9 cellular contexts compared by ENCODE assay signal in the genomic region with DNA sequence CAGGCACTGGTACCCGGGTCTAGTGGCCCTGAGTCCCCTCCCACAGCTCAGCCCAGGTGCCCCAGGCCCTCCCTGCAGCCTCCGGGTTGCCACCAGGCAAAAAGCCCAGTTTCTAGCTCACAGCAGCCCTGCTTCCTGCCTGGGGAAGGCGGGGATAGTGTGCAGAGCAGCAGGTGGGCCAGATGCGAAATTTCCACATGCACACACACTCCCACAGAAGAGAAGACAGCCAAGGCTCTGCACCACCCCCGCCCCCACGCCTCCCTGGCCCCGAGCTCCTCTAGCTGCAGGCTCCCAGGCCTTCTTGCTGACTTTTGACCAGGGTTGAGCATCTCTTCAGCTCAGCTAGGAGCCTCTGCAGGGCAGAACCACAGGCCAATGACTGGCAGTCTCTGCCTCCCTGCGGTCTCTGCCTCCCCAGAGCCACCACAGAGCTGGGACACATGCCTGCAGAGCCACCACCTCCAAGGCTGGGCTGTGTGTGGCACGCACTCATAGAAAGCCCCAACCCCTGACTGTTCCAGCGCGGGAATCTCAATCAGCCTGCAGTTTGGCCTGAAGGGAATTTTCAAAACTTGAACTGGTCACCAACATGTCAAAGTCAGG. TPM values are rescaled to one million over a fixed set of nuclear protein-coding genes. Genes with fewer than 3 reads are reported as not detected.
DNase-seq lines count a peak whose midpoint lies in the region; ATAC-seq and TF ChIP-seq lines count a peak whose summit lies in the region.
"Had no signal": no experiment of that assay in that cellular context is flagged by ENCODE, and none has a peak within 500 bp of the region (broad histone marks: within the 10 kb centered on the region; RNA-seq: fewer than 3 reads in every experiment).

No MANE protein-coding gene starts in this region.

- no peak overlapping the region for H3K4me3 Mint-ChIP-seq in activated CD4-positive, alpha-beta memory T cell treated with anti-CD3 and anti-CD28 coated beads, Interleukin-2, amount 10 ng/mL, durations not matched to agents 7 days and 5 days
- peak overlapping the region; percentile 46 to 68 (median 52) for H3K4me3 Mint-ChIP-seq in nephron

- H3K9me2 ChIP-seq in hepatocyte (replicated peaks; ENCODE audit: insufficient read depth) = no peaks in the 10 kb centered on the region

- no peaks in the 10 kb centered on the region for H3K36me3 ChIP-seq in hepatocyte (replicated peaks; ENCODE audit: insufficient read depth, low read depth)

- peak overlapping the region; percentile 26 for H3K27ac Mint-ChIP-seq in activated CD4-positive, alpha-beta memory T cell treated with anti-CD3 and anti-CD28 coated beads, Interleukin-2, amount 10 ng/mL, durations not matched to agents 7 days and 5 days
- H3K27ac Mint-ChIP-seq in nephron = peak overlapping the region; percentile 53 to 89 (median 82)

- peaks cover 28% of the 10 kb centered on the region for H3K36me3 Mint-ChIP-seq in activated CD4-positive, alpha-beta memory T cell treated with anti-CD3 and anti-CD28 coated beads, Interleukin-2, amount 10 ng/mL, durations not matched to agents 7 days and 5 days (ENCODE audit: low read depth)
- H3K36me3 Mint-ChIP-seq in nephron (ENCODE audit: low read depth) = peaks cover 29% of the 10 kb centered on the region

- no peaks in the 10 kb centered on the region for H3K27me3 ChIP-seq in hepatocyte

- POLR2A ChIA-PET in activated CD4-positive, alpha-beta memory T cell treated with anti-CD3 and anti-CD28 coated beads, Interleukin-2, amount 10 ng/mL, durations not matched to agents 7 days and 5 days (lab: Charles Lee) = no interaction called here

- ATAC-seq in HG02763 (IDR thresholded peaks at IDR 0.05; ENCODE audit: unreplicated experiment) (peak; percentile 44), HG02571 (IDR thresholded peaks at IDR 0.05; ENCODE audit: unreplicated experiment) (no peak)

- H3K79me2 ChIP-seq in hepatocyte = peaks cover 77% of the 10 kb centered on the region

- no peak overlapping the region for H3K4me2 ChIP-seq in hepatocyte

- no peaks in the 10 kb centered on the region for H3K27me3 Mint-ChIP-seq in activated CD4-positive, alpha-beta memory T cell treated with anti-CD3 and anti-CD28 coated beads, Interleukin-2, amount 10 ng/mL, durations not matched to agents 7 days and 5 days
- H3K27me3 Mint-ChIP-seq in nephron (ENCODE audit: low read depth) = peaks cover 4% of the 10 kb centered on the region

- no peak overlapping the region for H2AFZ ChIP-seq in hepatocyte

- H3K27ac ChIP-seq in hepatocyte = no peak overlapping the region

- CTCF ChIA-PET in activated CD4-positive, alpha-beta memory T cell treated with anti-CD3 and anti-CD28 coated beads, Interleukin-2, amount 10 ng/mL, durations not matched to agents 7 days and 5 days (lab: Charles Lee) = interaction anchor here (1.1 kb wide), 1 partner anchor 23 kb away, joined by 3 read pairs; no protein-coding TSS in a partner anchor

- H4K20me1 ChIP-seq in hepatocyte (ENCODE audit: insufficient read depth, poor library complexity, severe bottlenecking) = peaks cover 30% of the 10 kb centered on the region

- H3K4me3 ChIP-seq in hepatocyte = no peak overlapping the region
- H3K4me3 ChIP-seq: HAP-1 had no signal

- no peaks in the 10 kb centered on the region for H3K9me3 ChIP-seq in hepatocyte (ENCODE audit: low read depth)
- H3K9me3 ChIP-seq: HAP-1 had no signal

- TF ChIP-seq CTCF in GM10266 (IDR thresholded peaks at IDR 0.05; ENCODE audit: control insufficient read depth, insufficient read depth, low read depth, missing control alignments) = no peak
- no peak for TF ChIP-seq CTCF in nephron (IDR thresholded peaks at IDR 0.05; ENCODE audit: unreplicated experiment in 3 of 3)
- TF ChIP-seq CTCF in hepatocyte (IDR thresholded peaks at IDR 0.05; ENCODE audit: poor library complexity) = no peak

- peaks cover 17% of the 10 kb centered on the region for H3K4me1 ChIP-seq in hepatocyte (ENCODE audit: insufficient read depth)
- H3K4me1 ChIP-seq: HAP-1 had no signal

- DNase-seq in GM10266 (ENCODE audit: extremely low spot score) = peak; percentile 53
- DNase-seq in activated CD4-positive, alpha-beta memory T cell treated with anti-CD3 and anti-CD28 coated beads, Interleukin-2, amount 10 ng/mL, durations not matched to agents 7 days and 5 days = peak; percentile 42
- no peak for DNase-seq in hepatocyte (ENCODE audit: low spot score)
- DNase-seq in A172 (ENCODE audit: low spot score) = no peak
- DNase-seq in SK-N-DZ (ENCODE audit: low spot score) = no peak

- H3K4me1 Mint-ChIP-seq in activated CD4-positive, alpha-beta memory T cell treated with anti-CD3 and anti-CD28 coated beads, Interleukin-2, amount 10 ng/mL, durations not matched to agents 7 days and 5 days = peaks cover 15% of the 10 kb centered on the region
- H3K4me1 Mint-ChIP-seq in nephron = peaks cover 66% of the 10 kb centered on the region

- 79% methylated on average over 11 of the region's 11 CpGs for WGBS in hepatocyte (ENCODE audit: low lambda C conversion rate, missing lambda C conversion rate)

- no peaks in the 10 kb centered on the region for H3K9me3 Mint-ChIP-seq in activated CD4-positive, alpha-beta memory T cell treated with anti-CD3 and anti-CD28 coated beads, Interleukin-2, amount 10 ng/mL, durations not matched to agents 7 days and 5 days
- no peaks in the 10 kb centered on the region for H3K9me3 Mint-ChIP-seq in nephron

RNA-seq across cellular contexts. Expression of a gene that starts 7.2 kb away (rescaled TPM):
- total RNA-seq in activated CD4-positive, alpha-beta memory T cell treated with anti-CD3 and anti-CD28 coated beads, Interleukin-2, amount 10 ng/mL, durations not matched to agents 7 days and 5 days = 10 to 100 TPM; 28.6 to 32.0 TPM
- 23.4 and 31.1 TPM in 2 replicates for total RNA-seq in hepatocyte
- polyA plus RNA-seq in hepatocyte = 36.5 and 36.9 TPM in 2 replicates
- total RNA-seq in A172 (2014; rRNA removed; shearing (Covaris generic)) = 22.8 and 26.2 TPM in 2 replicates
- 41.4 and 56.9 TPM in 2 replicates for polyA plus RNA-seq in SK-N-DZ (2014; cell fraction: cytosol; rRNA removed)
- 48.1 and 51.9 TPM in 2 replicates for polyA plus RNA-seq in SK-N-DZ (2014; cell fraction: nucleus; rRNA removed)

RNA-seq across cellular contexts. Expression of a gene that starts 20.2 kb away (rescaled TPM):
- 1 to 10 TPM; 9.0 to 9.2 TPM for total RNA-seq in activated CD4-positive, alpha-beta memory T cell treated with anti-CD3 and anti-CD28 coated beads, Interleukin-2, amount 10 ng/mL, durations not matched to agents 7 days and 5 days
- 55.2 and 58.7 TPM in 2 replicates for total RNA-seq in hepatocyte
- polyA plus RNA-seq in hepatocyte = 81.9 and 82.0 TPM in 2 replicates
- 5.8 and 14.2 TPM in 2 replicates for total RNA-seq in A172 (2014; rRNA removed; shearing (Covaris generic))
- polyA plus RNA-seq in SK-N-DZ (2014; cell fraction: cytosol; rRNA removed) = 8.0 and 9.1 TPM in 2 replicates
- polyA plus RNA-seq in SK-N-DZ (2014; cell fraction: nucleus; rRNA removed) = 8.1 and 10.7 TPM in 2 replicates

RNA-seq across cellular contexts. Expression of a gene that starts 44.1 kb away (rescaled TPM):
- 100 to 1,000 TPM; 120 TPM for total RNA-seq in activated CD4-positive, alpha-beta memory T cell treated with anti-CD3 and anti-CD28 coated beads, Interleukin-2, amount 10 ng/mL, durations not matched to agents 7 days and 5 days
- total RNA-seq in hepatocyte = 54.2 and 71.9 TPM in 2 replicates
- polyA plus RNA-seq in hepatocyte = 227 and 254 TPM in 2 replicates
- total RNA-seq in A172 (2014; rRNA removed; shearing (Covaris generic)) = 67.4 and 86.6 TPM in 2 replicates
- polyA plus RNA-seq in SK-N-DZ (2014; cell fraction: cytosol; rRNA removed) = 122 and 138 TPM in 2 replicates
- 81.7 and 105 TPM in 2 replicates for polyA plus RNA-seq in SK-N-DZ (2014; cell fraction: nucleus; rRNA removed)

Comparison
In these comparisons a context has a peak if more than half of its experiments do, and no peak if none do; other contexts are left out.
1. DNase-seq: peak in GM10266 (single experiment) and activated CD4-positive, alpha-beta memory T cell treated with anti-CD3 and anti-CD28 coated beads, Interleukin-2, amount 10 ng/mL, durations not matched to agents 7 days and 5 days (single experiment); none in hepatocyte (single experiment), A172 (single experiment) and SK-N-DZ (single experiment).